Comparison of ENCODE assay signal across 9 cellular contexts in the genomic region with DNA sequence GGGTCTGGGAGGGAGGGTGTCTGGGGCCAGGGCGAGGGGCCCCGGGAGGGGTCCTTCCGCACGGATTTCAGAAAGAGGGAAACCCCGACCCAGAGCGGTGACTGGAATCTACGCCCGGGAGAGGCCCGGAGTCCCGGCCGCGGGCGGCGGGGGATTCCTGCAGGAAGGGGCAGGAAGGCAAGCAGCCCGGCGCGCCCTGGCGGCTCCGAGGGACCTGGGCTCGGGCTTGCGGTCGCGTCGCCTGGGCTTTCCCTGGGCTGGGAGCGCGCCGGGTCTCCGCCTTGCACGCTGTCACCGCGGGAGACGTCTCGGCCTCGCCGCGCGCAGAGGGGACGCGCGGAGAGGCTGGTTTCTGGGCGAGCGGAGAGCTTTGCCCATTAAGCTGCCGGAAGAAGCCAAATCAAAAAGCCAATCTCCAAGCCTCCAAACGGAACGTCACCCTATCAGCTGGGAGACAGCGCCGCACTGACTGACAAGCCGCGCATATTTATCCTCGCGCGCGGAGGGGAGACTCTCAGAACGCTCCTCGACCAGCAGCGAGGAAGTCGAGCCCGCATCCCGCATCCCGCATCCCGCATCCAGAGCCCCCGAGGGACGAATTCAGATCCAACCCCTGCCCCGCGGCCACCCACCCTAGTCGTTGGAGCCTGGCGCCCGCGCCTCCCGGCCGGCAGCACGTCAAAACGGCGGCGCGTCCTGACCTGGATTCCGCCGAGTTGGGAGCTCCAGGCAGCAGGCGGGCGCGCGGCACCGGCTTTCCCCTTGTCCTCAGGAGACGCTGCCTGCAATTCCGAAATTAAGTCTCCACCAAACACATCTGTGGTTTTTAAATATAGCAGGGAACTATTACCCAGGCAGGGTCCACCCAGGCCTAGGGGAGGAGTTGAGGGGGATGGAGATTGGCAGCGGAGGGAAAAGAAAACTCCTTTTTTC. TPM values are rescaled to one million over a fixed set of nuclear protein-coding genes. Genes with fewer than 3 reads are reported as not detected.
A peak's percentile ranks its signal among the peaks of the same experiment; 100 is the strongest.
DNase-seq lines count a peak whose midpoint lies in the region; ATAC-seq and TF ChIP-seq lines count a peak whose summit lies in the region.
"Had no signal": no experiment of that assay in that cellular context is flagged by ENCODE, and none has a peak within 500 bp of the region (broad histone marks: within the 10 kb centered on the region; RNA-seq: fewer than 3 reads in every experiment).

Gene SLC8A3, minus strand, starts transcription at position 344 of the 933 bp plus-strand sequence. CDS start 20,529 bp downstream, outside the sequence.

- H3K36me3 Mint-ChIP-seq in T-helper 17 cell (ENCODE audit: low read depth): peaks cover 3% of the 10 kb centered on the region
- no peaks in the 10 kb centered on the region for H3K36me3 Mint-ChIP-seq in effector memory CD8-positive, alpha-beta T cell (ENCODE audit: insufficient read depth)

- peaks cover 12% of the 10 kb centered on the region for H3K4me1 Mint-ChIP-seq in T-helper 17 cell
- H3K4me1 Mint-ChIP-seq in effector memory CD8-positive, alpha-beta T cell (ENCODE audit: low read depth in 2 of 2): peaks cover 9 to 10% of the 10 kb centered on the region in 2 donors

- TF ChIP-seq CTCF in suprapubic skin (IDR thresholded peaks at IDR 0.05): no peak

- peaks cover 43% of the 10 kb centered on the region for H3K27me3 ChIP-seq in suprapubic skin

- peaks cover 30% of the 10 kb centered on the region for H3K4me1 ChIP-seq in suprapubic skin

- no peaks in the 10 kb centered on the region for H3K9me3 Mint-ChIP-seq in effector memory CD8-positive, alpha-beta T cell

- peaks cover 74% of the 10 kb centered on the region for H3K27me3 Mint-ChIP-seq in T-helper 17 cell
- peaks cover 67 to 76% of the 10 kb centered on the region in 2 donors for H3K27me3 Mint-ChIP-seq in effector memory CD8-positive, alpha-beta T cell

- no peak for TF ChIP-seq POLR2A in suprapubic skin (IDR thresholded peaks at IDR 0.05)

- H3K36me3 ChIP-seq in suprapubic skin: no peaks in the 10 kb centered on the region
- H3K36me3 ChIP-seq: neutrophil had no signal

- peak; percentile 42 for ATAC-seq in T-helper 17 cell
- no peak for ATAC-seq in effector memory CD8-positive, alpha-beta T cell (replicated peaks)
- no peak for ATAC-seq in HG02588 (IDR thresholded peaks at IDR 0.05; ENCODE audit: unreplicated experiment)

- WGBS in suprapubic skin: under 1% methylated on average over 33 of the region's 86 CpGs

- H3K9me3 ChIP-seq in T-helper 17 cell (ENCODE audit: control insufficient read depth, low read length, poor library complexity, severe bottlenecking) (no peaks in the 10 kb centered on the region), suprapubic skin (no peaks in the 10 kb centered on the region)
- H3K9me3 ChIP-seq: neutrophil had no signal

- peak within 1 kb of the TSS; percentile 60 for H3K4me3 ChIP-seq in suprapubic skin

- no peak within 1 kb of the TSS for H3K27ac Mint-ChIP-seq in T-helper 17 cell
- no peak within 1 kb of the TSS for H3K27ac Mint-ChIP-seq in effector memory CD8-positive, alpha-beta T cell

- peak within 1 kb of the TSS; percentile 10 for H3K27ac ChIP-seq in suprapubic skin
- H3K27ac ChIP-seq: neutrophil had no signal

- DNase-seq in activated T-cell treated with anti-CD3 and anti-CD28 coated beads for 48 hours (ENCODE audit: low read depth): peak; percentile 22
- DNase-seq in activated T-cell treated with anti-CD3 and anti-CD28 coated beads for 4 hours: no peak
- DNase-seq in HuH-7.5 (ENCODE audit: low spot score): peak; percentile 46
- DNase-seq in T-helper 17 cell: no peak
- DNase-seq in effector memory CD8-positive, alpha-beta T cell: no peak
- peak; percentile 57 for DNase-seq in medulla oblongata (ENCODE audit: extremely low spot score)
- DNase-seq in suprapubic skin (ENCODE audit: low spot score in 2 of 2): no peak

- peak within 1 kb of the TSS; percentile 90 for H3K4me3 Mint-ChIP-seq in T-helper 17 cell
- peak within 1 kb of the TSS; percentile 71 to 72 for H3K4me3 Mint-ChIP-seq in effector memory CD8-positive, alpha-beta T cell

- no peak for TF ChIP-seq EP300 in suprapubic skin (IDR thresholded peaks at IDR 0.05)

RNA-seq across cellular contexts. Expression of gene SLC8A3, which starts in this region (rescaled TPM):
- total RNA-seq in T-helper 17 cell (1 to 10 TPM in 1 of 2 donors, under 1 TPM in 1; 0.20 to 2.2 TPM), suprapubic skin (under 1 TPM in 2 of 4 donors, not detected in 2; 0.21 to 0.76 TPM)

Comparison
In these comparisons a context has a peak if more than half of its experiments do, and no peak if none do; other contexts are left out.
1. DNase-seq: peak in activated T-cell treated with anti-CD3 and anti-CD28 coated beads for 48 hours (single experiment), HuH-7.5 (single experiment) and medulla oblongata (single experiment); none in activated T-cell treated with anti-CD3 and anti-CD28 coated beads for 4 hours (single experiment), T-helper 17 cell (0 of 3), effector memory CD8-positive, alpha-beta T cell (0 of 3) and suprapubic skin (0 of 2).